ENCODE assay signal across 9 cellular contexts in the genomic region with DNA sequence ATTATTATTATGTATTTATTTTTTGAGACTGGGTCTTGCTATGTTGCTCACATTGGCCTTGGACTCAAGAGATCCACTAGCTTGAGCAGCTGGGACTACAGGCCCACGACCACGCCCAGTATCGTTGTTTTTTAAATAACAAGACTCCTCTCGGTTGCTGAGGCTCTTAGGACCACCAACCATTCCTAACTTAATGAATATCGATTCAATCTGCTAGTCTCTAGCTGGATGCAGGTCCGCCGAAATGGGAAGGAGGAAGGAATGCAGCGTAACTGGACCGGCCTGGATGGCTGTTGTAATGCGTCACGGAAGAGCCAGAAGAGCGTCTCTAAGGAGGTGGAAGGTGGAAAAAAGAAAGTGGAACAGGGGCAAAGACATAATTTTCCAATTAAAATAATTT. TPM values are rescaled to one million over a fixed set of nuclear protein-coding genes. Genes with fewer than 3 reads are reported as not detected.
DNase-seq lines count a peak whose midpoint lies in the region; ATAC-seq and TF ChIP-seq lines count a peak whose summit lies in the region.
"Had no signal": no experiment of that assay in that cellular context is flagged by ENCODE, and none has a peak within 500 bp of the region (broad histone marks: within the 10 kb centered on the region; RNA-seq: fewer than 3 reads in every experiment).

No MANE protein-coding gene starts in this region.

- H3K4me3 ChIP-seq in fibroblast of lung (replicated peaks in 1 of 4; ENCODE audit: control extremely low read depth in 1 of 4, insufficient read depth in 1 of 4, low read depth in 3 of 4, low read length in 4 of 4) (peak overlapping the region; percentile 70 to 94 (median 86)), rectal smooth muscle tissue (ENCODE audit: low read length) (peak overlapping the region; percentile 90)

- DNase-seq in ELR (ENCODE audit: low read depth) (peak; percentile 57), RKO (ENCODE audit: low spot score) (peak; percentile 56), fibroblast of lung (ENCODE audit: low read depth in 2 of 2) (peak in 1 of 2 donors; percentile 53), mucosa of gallbladder (ENCODE audit: low spot score) (no peak), cerebellum (ENCODE audit: low spot score) (no peak)
- DNase-seq in activated naive CD4-positive, alpha-beta T cell treated with anti-CD3 and anti-CD28 coated beads, Interleukin-2, amount 50 U/mL, for 16 hours: no peak
- DNase-seq: NCI-H1436 had no signal

- peaks cover 5% of the 10 kb centered on the region for H3K36me3 ChIP-seq in fibroblast of lung (ENCODE audit: control insufficient read depth, insufficient read depth, low read length)
- H3K36me3 ChIP-seq in rectal smooth muscle tissue (ENCODE audit: control insufficient read depth, insufficient read depth, low read length): no peaks in the 10 kb centered on the region

- no peak for ATAC-seq in HG03135 (IDR thresholded peaks at IDR 0.05; ENCODE audit: unreplicated experiment)

- peaks cover 5% of the 10 kb centered on the region for H4K20me1 ChIP-seq in fibroblast of lung (ENCODE audit: control insufficient read depth, extremely low read depth, insufficient read depth, low read length)

- TF ChIP-seq CTCF in fibroblast of lung (conservative IDR thresholded peaks at IDR 0.05 in 1 of 2, IDR thresholded peaks at IDR 0.05 in 1 of 2; ENCODE audit: low read depth in 1 of 2, low read length in 2 of 2): no peak

- H3K27ac ChIP-seq in fibroblast of lung (ENCODE audit: insufficient read depth, low read length) (peak overlapping the region; percentile 99), rectal smooth muscle tissue (ENCODE audit: low read depth, low read length) (no peak overlapping the region)

- H3K9ac ChIP-seq in fibroblast of lung (ENCODE audit: insufficient read depth, low read length): no peak overlapping the region
- H3K9ac ChIP-seq in rectal smooth muscle tissue (ENCODE audit: low read length): no peak overlapping the region

- H3K4me1 ChIP-seq in fibroblast of lung (ENCODE audit: control insufficient read depth, extremely low read depth, insufficient read depth, low read length) (peaks cover 47% of the 10 kb centered on the region), rectal smooth muscle tissue (ENCODE audit: control insufficient read depth, insufficient read depth, low read length) (peaks cover 41% of the 10 kb centered on the region)

- no peaks in the 10 kb centered on the region for H3K9me3 ChIP-seq in fibroblast of lung (ENCODE audit: control insufficient read depth, insufficient read depth, low read depth, low read length)

- peaks cover 65% of the 10 kb centered on the region for H3K79me2 ChIP-seq in fibroblast of lung (ENCODE audit: control insufficient read depth, insufficient read depth, low read length)

- peak overlapping the region; percentile 88 for H3K4me2 ChIP-seq in fibroblast of lung (ENCODE audit: extremely low read depth, insufficient read depth, low read length)

- no peak overlapping the region for H2AFZ ChIP-seq in fibroblast of lung (ENCODE audit: low read length)

- H3K27me3 ChIP-seq in fibroblast of lung (ENCODE audit: control insufficient read depth, insufficient read depth, low read length) (no peaks in the 10 kb centered on the region), rectal smooth muscle tissue (ENCODE audit: control insufficient read depth, insufficient read depth, low read length) (no peaks in the 10 kb centered on the region)

RNA-seq across cellular contexts. Expression of a gene that starts 1.7 kb away (rescaled TPM):
- 1,250 and 2,754 TPM in 2 replicates for total RNA-seq in fibroblast of lung
- polyA plus RNA-seq in fibroblast of lung: 4,872 and 6,648 TPM in 2 replicates
- polyA plus RNA-seq in fibroblast of lung (2012): 3,157 and 3,880 TPM in 2 replicates
- 1,485 and 1,743 TPM in 2 replicates for polyA minus RNA-seq in fibroblast of lung (ENCODE audit: low replicate concordance)
- 733 TPM for total RNA-seq in mucosa of gallbladder
- total RNA-seq in cerebellum: 63.1 TPM

Comparison
In these comparisons a context has a peak if more than half of its experiments do, and no peak if none do; other contexts are left out.
1. DNase-seq: peak in ELR (single experiment) and RKO (single experiment); none in mucosa of gallbladder (single experiment), activated naive CD4-positive, alpha-beta T cell treated with anti-CD3 and anti-CD28 coated beads, Interleukin-2, amount 50 U/mL, for 16 hours (single experiment) and cerebellum (single experiment).
2. RNA of a gene that starts 1.7 kb away (total RNA-seq): 1,250 to 2,754 TPM in fibroblast of lung and 733 TPM in mucosa of gallbladder (single experiment); 63.1 TPM in cerebellum (single experiment); every median in the first group is over 10 times any median in the second.